In the genomic region with DNA sequence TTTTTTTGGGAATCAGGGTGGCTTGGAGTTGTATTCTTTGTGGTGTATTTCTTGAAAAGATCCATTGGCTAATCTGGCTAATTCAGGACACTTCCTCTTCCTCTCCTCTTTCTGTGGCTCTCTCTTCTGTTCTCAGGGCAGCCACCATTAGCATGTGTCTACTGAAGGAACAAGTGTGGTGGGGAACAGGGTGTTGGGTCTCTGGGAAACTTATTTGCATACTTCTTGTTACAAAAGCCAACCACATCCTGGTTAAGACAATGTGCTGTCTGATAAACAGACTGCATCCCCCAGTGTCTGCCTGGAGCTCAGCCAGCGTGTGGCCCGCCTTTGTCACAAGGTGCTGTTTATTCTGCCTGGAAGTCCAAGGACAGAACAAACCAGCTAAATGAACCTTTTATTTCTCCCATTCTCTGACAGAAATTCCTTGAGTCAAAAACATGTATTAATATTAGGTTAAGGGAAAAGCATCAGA, we compare ENCODE assay signal across 8 cellular contexts.
DNase-seq lines count a peak whose midpoint lies in the region; ATAC-seq and TF ChIP-seq lines count a peak whose summit lies in the region.

No MANE protein-coding gene starts in this region.

- H3K36me3 Mint-ChIP-seq in IgD-negative memory B cell (peaks cover 4% of the 10 kb centered on the region), WTC11 (no peaks in the 10 kb centered on the region)

- H3K4me3 Mint-ChIP-seq in IgD-negative memory B cell (peak overlapping the region in 2 of 4 donors; percentile 2 to 38), WTC11 (peak overlapping the region; percentile 32; the same call in 1 of the 2 replicates)

- DNase-seq in GF-D8 (lab: John Stamatoyannopoulos, UW) = peak; percentile 97
- peak; percentile 43 for DNase-seq in WTC11 (ENCODE audit: low spot score)
- peak; percentile 51 to 96 for DNase-seq in dermis microvascular lymphatic vessel endothelial cell (ENCODE audit: low read depth in 2 of 2)
- peak; percentile 78 to 95 for DNase-seq in lung microvascular endothelial cell (ENCODE audit: low read depth in 2 of 2)
- DNase-seq in stimulated activated naive CD4-positive, alpha-beta T cell (lab: John Stamatoyannopoulos, UW) = peak in 4 of 6 experiments; percentile 5 to 56 (median 24)
- DNase-seq in RKO (ENCODE audit: low spot score) = no peak

- no peak for TF ChIP-seq CTCF in WTC11 (IDR thresholded peaks at IDR 0.05)

- H3K27ac Mint-ChIP-seq in IgD-negative memory B cell (peak overlapping the region; percentile 1 to 54 (median 27)), WTC11 (peak overlapping the region; percentile 94)

- H3K9me3 Mint-ChIP-seq in IgD-negative memory B cell (peaks cover 0 to 3% (median 0%) of the 10 kb centered on the region in 3 donors), WTC11 (peaks cover 10% of the 10 kb centered on the region)

- H3K27me3 Mint-ChIP-seq in IgD-negative memory B cell = peaks cover 5% of the 10 kb centered on the region
- no peaks in the 10 kb centered on the region; the same call in 1 of the 2 replicates for H3K27me3 Mint-ChIP-seq in WTC11 (ENCODE audit: low read depth)

- ATAC-seq in GM21528 (IDR thresholded peaks at IDR 0.05; ENCODE audit: low FRiP score, unreplicated experiment) = peak; percentile 100
- peak; percentile 99 for ATAC-seq in WTC11

- POLR2A ChIA-PET in WTC11 (lab: Charles Lee) = no interaction called here

- CTCF ChIA-PET in WTC11 (lab: Charles Lee) = interaction anchor here (1.0 to 1.4 kb wide), 4 partner anchors 19 to 173 kb away, joined by 3 to 4 read pairs (median 4); no protein-coding TSS in a partner anchor

- H3K4me1 Mint-ChIP-seq in IgD-negative memory B cell (peaks cover 12 to 23% (median 16%) of the 10 kb centered on the region in 3 donors), WTC11 (peaks cover 47% of the 10 kb centered on the region)

TF ChIP-seq in WTC11, 78 proteins besides CTCF, POLR2A, EP300 and RAD21 (continues in another document):
- TF ChIP-seq FOXP4 (CRISPR knock-in tag; IDR thresholded peaks at IDR 0.05) (peak; percentile 73; the same call in 1 of the 2 replicates), ATF2 (CRISPR knock-in tag; IDR thresholded peaks at IDR 0.05; ENCODE audit: borderline replicate concordance, low read depth) (no peak), ESRRA (CRISPR knock-in tag; IDR thresholded peaks at IDR 0.05; ENCODE audit: borderline replicate concordance) (no peak), GABPB1 (CRISPR knock-in tag; IDR thresholded peaks at IDR 0.05) (peak; percentile 52; the same call in 1 of the 2 replicates), GRHL2 (CRISPR knock-in tag; IDR thresholded peaks at IDR 0.05; ENCODE audit: insufficient replicate concordance, severe bottlenecking) (no peak), PRRX2 (CRISPR knock-in tag; IDR thresholded peaks at IDR 0.05) (no peak), SMAD3 (CRISPR knock-in tag; IDR thresholded peaks at IDR 0.05; ENCODE audit: borderline replicate concordance) (no peak), CREB1 (CRISPR knock-in tag; IDR thresholded peaks at IDR 0.05) (no peak), ZNF671 (CRISPR knock-in tag; IDR thresholded peaks at IDR 0.05) (no peak), SMAD4 (CRISPR knock-in tag; IDR thresholded peaks at IDR 0.05) (no peak), TEAD4 (CRISPR knock-in tag; IDR thresholded peaks at IDR 0.05) (no peak), AFF4 (CRISPR knock-in tag; IDR thresholded peaks at IDR 0.05; ENCODE audit: borderline replicate concordance) (no peak)
- TF ChIP-seq, protein P1, sequence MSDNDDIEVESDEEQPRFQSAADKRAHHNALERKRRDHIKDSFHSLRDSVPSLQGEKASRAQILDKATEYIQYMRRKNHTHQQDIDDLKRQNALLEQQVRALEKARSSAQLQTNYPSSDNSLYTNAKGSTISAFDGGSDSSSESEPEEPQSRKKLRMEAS (CRISPR knock-in tag; IDR thresholded peaks at IDR 0.05) = peak; percentile 66; the same call in 1 of the 2 replicates
- TF ChIP-seq, protein P2, sequence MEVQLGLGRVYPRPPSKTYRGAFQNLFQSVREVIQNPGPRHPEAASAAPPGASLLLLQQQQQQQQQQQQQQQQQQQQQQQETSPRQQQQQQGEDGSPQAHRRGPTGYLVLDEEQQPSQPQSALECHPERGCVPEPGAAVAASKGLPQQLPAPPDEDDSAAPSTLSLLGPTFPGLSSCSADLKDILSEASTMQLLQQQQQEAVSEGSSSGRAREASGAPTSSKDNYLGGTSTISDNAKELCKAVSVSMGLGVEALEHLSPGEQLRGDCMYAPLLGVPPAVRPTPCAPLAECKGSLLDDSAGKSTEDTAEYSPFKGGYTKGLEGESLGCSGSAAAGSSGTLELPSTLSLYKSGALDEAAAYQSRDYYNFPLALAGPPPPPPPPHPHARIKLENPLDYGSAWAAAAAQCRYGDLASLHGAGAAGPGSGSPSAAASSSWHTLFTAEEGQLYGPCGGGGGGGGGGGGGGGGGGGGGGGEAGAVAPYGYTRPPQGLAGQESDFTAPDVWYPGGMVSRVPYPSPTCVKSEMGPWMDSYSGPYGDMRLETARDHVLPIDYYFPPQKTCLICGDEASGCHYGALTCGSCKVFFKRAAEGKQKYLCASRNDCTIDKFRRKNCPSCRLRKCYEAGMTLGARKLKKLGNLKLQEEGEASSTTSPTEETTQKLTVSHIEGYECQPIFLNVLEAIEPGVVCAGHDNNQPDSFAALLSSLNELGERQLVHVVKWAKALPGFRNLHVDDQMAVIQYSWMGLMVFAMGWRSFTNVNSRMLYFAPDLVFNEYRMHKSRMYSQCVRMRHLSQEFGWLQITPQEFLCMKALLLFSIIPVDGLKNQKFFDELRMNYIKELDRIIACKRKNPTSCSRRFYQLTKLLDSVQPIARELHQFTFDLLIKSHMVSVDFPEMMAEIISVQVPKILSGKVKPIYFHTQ (CRISPR knock-in tag; IDR thresholded peaks at IDR 0.05) = no peak
- TF ChIP-seq, protein P3, sequence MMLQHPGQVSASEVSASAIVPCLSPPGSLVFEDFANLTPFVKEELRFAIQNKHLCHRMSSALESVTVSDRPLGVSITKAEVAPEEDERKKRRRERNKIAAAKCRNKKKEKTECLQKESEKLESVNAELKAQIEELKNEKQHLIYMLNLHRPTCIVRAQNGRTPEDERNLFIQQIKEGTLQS (CRISPR knock-in tag; conservative IDR thresholded peaks at IDR 0.05) = no peak
- TF ChIP-seq, protein P4, sequence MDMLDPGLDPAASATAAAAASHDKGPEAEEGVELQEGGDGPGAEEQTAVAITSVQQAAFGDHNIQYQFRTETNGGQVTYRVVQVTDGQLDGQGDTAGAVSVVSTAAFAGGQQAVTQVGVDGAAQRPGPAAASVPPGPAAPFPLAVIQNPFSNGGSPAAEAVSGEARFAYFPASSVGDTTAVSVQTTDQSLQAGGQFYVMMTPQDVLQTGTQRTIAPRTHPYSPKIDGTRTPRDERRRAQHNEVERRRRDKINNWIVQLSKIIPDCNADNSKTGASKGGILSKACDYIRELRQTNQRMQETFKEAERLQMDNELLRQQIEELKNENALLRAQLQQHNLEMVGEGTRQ (CRISPR knock-in tag; IDR thresholded peaks at IDR 0.05) = no peak
